1 cellular context compared by ENCODE assay signal in the genomic region with DNA sequence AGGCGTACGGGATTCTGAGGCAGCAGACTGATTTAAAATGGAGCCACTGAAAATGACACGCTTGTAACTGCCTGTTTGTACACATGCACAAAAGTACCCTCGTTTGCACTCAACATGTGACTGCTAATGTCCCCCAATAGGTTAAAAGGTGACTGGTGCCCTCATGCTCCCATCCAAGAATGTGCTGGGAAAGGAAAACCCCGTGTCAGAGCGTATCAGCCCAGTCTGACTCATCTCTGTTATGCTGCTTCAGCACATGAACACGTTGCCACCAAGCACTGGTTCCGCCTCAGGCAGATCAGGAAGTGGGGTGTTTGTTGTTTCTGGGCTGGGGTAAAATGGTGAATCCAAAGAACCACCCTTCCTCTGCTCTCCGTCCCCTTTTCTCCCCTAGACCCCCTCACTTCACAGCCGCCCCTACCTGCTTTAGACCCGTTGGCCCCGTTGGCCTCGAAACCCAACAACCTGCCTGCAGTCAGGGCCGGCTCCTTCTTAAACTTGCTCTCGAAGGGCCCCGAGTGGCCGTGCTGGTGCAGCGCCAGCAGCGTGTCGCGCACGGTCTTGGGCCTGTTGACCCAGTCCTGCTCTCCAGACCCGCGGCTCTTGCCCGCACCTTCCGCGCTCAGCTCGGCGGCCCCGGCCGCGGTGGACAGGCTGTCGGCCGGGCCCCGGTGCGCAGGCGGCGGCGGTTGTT.
A peak's percentile ranks its signal among the peaks of the same experiment; 100 is the strongest.
TF ChIP-seq lines count a peak whose summit lies in the region.

No MANE protein-coding gene starts in this region.

TF ChIP-seq in GM12878, 131 proteins besides CTCF, POLR2A, EP300 and RAD21 (continued from another document and continues in another):
- TF ChIP-seq, protein P1, sequence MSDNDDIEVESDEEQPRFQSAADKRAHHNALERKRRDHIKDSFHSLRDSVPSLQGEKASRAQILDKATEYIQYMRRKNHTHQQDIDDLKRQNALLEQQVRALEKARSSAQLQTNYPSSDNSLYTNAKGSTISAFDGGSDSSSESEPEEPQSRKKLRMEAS (IDR thresholded peaks at IDR 0.05; ENCODE audit: low read depth, low read length): peak; percentile 91
- TF ChIP-seq TCF12 (IDR thresholded peaks at IDR 0.05; ENCODE audit: low read depth, low read length) (peak; percentile 15; the same call in 1 of the 2 replicates), DPF2 (IDR thresholded peaks at IDR 0.05) (0 out of 2 replicates have a peak, but pooled peaks have one; percentile 13), SMC3 (IDR thresholded peaks at IDR 0.05; ENCODE audit: borderline replicate concordance, low read length) (no peak), YBX1 (IDR thresholded peaks at IDR 0.05) (no peak), CREB1 (IDR thresholded peaks at IDR 0.05; ENCODE audit: low read depth) (no peak), RBBP5 (conservative IDR thresholded peaks at IDR 0.05) (no peak), CBX3 (IDR thresholded peaks at IDR 0.05; ENCODE audit: borderline replicate concordance, low read depth) (no peak), CHD2 (IDR thresholded peaks at IDR 0.05; ENCODE audit: borderline replicate concordance, low read depth, low read length) (peak; percentile 64; the same call in 1 of the 2 replicates), GABPA (IDR thresholded peaks at IDR 0.05; ENCODE audit: low read depth) (no peak)
- TF ChIP-seq, protein P2, sequence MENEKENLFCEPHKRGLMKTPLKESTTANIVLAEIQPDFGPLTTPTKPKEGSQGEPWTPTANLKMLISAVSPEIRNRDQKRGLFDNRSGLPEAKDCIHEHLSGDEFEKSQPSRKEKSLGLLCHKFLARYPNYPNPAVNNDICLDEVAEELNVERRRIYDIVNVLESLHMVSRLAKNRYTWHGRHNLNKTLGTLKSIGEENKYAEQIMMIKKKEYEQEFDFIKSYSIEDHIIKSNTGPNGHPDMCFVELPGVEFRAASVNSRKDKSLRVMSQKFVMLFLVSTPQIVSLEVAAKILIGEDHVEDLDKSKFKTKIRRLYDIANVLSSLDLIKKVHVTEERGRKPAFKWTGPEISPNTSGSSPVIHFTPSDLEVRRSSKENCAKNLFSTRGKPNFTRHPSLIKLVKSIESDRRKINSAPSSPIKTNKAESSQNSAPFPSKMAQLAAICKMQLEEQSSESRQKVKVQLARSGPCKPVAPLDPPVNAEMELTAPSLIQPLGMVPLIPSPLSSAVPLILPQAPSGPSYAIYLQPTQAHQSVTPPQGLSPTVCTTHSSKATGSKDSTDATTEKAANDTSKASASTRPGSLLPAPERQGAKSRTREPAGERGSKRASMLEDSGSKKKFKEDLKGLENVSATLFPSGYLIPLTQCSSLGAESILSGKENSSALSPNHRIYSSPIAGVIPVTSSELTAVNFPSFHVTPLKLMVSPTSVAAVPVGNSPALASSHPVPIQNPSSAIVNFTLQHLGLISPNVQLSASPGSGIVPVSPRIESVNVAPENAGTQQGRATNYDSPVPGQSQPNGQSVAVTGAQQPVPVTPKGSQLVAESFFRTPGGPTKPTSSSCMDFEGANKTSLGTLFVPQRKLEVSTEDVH (IDR thresholded peaks at IDR 0.05; ENCODE audit: low read depth, partially characterized antibody): no peak
- TF ChIP-seq, protein P3, sequence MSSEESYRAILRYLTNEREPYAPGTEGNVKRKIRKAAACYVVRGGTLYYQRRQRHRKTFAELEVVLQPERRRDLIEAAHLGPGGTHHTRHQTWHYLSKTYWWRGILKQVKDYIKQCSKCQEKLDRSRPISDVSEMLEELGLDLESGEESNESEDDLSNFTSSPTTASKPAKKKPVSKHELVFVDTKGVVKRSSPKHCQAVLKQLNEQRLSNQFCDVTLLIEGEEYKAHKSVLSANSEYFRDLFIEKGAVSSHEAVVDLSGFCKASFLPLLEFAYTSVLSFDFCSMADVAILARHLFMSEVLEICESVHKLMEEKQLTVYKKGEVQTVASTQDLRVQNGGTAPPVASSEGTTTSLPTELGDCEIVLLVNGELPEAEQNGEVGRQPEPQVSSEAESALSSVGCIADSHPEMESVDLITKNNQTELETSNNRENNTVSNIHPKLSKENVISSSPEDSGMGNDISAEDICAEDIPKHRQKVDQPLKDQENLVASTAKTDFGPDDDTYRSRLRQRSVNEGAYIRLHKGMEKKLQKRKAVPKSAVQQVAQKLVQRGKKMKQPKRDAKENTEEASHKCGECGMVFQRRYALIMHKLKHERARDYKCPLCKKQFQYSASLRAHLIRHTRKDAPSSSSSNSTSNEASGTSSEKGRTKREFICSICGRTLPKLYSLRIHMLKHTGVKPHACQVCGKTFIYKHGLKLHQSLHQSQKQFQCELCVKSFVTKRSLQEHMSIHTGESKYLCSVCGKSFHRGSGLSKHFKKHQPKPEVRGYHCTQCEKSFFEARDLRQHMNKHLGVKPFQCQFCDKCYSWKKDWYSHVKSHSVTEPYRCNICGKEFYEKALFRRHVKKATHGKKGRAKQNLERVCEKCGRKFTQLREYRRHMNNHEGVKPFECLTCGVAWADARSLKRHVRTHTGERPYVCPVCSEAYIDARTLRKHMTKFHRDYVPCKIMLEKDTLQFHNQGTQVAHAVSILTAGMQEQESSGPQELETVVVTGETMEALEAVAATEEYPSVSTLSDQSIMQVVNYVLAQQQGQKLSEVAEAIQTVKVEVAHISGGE (CRISPR knock-in tag; IDR thresholded peaks at IDR 0.05): 0 out of 2 replicates have a peak, but pooled peaks have one; percentile 14
- TF ChIP-seq, protein P4, sequence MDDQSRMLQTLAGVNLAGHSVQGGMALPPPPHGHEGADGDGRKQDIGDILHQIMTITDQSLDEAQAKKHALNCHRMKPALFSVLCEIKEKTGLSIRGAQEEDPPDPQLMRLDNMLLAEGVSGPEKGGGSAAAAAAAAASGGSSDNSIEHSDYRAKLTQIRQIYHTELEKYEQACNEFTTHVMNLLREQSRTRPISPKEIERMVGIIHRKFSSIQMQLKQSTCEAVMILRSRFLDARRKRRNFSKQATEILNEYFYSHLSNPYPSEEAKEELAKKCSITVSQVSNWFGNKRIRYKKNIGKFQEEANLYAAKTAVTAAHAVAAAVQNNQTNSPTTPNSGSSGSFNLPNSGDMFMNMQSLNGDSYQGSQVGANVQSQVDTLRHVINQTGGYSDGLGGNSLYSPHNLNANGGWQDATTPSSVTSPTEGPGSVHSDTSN (IDR thresholded peaks at IDR 0.05; ENCODE audit: insufficient replicate concordance, low read depth, low read length): no peak
- TF ChIP-seq, protein P5, sequence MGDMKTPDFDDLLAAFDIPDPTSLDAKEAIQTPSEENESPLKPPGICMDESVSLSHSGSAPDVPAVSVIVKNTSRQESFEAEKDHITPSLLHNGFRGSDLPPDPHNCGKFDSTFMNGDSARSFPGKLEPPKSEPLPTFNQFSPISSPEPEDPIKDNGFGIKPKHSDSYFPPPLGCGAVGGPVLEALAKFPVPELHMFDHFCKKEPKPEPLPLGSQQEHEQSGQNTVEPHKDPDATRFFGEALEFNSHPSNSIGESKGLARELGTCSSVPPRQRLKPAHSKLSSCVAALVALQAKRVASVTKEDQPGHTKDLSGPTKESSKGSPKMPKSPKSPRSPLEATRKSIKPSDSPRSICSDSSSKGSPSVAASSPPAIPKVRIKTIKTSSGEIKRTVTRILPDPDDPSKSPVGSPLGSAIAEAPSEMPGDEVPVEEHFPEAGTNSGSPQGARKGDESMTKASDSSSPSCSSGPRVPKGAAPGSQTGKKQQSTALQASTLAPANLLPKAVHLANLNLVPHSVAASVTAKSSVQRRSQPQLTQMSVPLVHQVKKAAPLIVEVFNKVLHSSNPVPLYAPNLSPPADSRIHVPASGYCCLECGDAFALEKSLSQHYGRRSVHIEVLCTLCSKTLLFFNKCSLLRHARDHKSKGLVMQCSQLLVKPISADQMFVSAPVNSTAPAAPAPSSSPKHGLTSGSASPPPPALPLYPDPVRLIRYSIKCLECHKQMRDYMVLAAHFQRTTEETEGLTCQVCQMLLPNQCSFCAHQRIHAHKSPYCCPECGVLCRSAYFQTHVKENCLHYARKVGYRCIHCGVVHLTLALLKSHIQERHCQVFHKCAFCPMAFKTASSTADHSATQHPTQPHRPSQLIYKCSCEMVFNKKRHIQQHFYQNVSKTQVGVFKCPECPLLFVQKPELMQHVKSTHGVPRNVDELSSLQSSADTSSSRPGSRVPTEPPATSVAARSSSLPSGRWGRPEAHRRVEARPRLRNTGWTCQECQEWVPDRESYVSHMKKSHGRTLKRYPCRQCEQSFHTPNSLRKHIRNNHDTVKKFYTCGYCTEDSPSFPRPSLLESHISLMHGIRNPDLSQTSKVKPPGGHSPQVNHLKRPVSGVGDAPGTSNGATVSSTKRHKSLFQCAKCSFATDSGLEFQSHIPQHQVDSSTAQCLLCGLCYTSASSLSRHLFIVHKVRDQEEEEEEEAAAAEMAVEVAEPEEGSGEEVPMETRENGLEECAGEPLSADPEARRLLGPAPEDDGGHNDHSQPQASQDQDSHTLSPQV (IDR thresholded peaks at IDR 0.05): 0 out of 2 replicates have a peak, but pooled peaks have one; percentile 50
- TF ChIP-seq, protein P6, sequence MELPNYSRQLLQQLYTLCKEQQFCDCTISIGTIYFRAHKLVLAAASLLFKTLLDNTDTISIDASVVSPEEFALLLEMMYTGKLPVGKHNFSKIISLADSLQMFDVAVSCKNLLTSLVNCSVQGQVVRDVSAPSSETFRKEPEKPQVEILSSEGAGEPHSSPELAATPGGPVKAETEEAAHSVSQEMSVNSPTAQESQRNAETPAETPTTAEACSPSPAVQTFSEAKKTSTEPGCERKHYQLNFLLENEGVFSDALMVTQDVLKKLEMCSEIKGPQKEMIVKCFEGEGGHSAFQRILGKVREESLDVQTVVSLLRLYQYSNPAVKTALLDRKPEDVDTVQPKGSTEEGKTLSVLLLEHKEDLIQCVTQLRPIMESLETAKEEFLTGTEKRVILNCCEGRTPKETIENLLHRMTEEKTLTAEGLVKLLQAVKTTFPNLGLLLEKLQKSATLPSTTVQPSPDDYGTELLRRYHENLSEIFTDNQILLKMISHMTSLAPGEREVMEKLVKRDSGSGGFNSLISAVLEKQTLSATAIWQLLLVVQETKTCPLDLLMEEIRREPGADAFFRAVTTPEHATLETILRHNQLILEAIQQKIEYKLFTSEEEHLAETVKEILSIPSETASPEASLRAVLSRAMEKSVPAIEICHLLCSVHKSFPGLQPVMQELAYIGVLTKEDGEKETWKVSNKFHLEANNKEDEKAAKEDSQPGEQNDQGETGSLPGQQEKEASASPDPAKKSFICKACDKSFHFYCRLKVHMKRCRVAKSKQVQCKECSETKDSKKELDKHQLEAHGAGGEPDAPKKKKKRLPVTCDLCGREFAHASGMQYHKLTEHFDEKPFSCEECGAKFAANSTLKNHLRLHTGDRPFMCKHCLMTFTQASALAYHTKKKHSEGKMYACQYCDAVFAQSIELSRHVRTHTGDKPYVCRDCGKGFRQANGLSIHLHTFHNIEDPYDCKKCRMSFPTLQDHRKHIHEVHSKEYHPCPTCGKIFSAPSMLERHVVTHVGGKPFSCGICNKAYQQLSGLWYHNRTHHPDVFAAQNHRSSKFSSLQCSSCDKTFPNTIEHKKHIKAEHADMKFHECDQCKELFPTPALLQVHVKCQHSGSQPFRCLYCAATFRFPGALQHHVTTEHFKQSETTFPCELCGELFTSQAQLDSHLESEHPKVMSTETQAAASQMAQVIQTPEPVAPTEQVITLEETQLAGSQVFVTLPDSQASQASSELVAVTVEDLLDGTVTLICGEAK (IDR thresholded peaks at IDR 0.05; ENCODE audit: borderline replicate concordance): no peak
- TF ChIP-seq, protein P7, sequence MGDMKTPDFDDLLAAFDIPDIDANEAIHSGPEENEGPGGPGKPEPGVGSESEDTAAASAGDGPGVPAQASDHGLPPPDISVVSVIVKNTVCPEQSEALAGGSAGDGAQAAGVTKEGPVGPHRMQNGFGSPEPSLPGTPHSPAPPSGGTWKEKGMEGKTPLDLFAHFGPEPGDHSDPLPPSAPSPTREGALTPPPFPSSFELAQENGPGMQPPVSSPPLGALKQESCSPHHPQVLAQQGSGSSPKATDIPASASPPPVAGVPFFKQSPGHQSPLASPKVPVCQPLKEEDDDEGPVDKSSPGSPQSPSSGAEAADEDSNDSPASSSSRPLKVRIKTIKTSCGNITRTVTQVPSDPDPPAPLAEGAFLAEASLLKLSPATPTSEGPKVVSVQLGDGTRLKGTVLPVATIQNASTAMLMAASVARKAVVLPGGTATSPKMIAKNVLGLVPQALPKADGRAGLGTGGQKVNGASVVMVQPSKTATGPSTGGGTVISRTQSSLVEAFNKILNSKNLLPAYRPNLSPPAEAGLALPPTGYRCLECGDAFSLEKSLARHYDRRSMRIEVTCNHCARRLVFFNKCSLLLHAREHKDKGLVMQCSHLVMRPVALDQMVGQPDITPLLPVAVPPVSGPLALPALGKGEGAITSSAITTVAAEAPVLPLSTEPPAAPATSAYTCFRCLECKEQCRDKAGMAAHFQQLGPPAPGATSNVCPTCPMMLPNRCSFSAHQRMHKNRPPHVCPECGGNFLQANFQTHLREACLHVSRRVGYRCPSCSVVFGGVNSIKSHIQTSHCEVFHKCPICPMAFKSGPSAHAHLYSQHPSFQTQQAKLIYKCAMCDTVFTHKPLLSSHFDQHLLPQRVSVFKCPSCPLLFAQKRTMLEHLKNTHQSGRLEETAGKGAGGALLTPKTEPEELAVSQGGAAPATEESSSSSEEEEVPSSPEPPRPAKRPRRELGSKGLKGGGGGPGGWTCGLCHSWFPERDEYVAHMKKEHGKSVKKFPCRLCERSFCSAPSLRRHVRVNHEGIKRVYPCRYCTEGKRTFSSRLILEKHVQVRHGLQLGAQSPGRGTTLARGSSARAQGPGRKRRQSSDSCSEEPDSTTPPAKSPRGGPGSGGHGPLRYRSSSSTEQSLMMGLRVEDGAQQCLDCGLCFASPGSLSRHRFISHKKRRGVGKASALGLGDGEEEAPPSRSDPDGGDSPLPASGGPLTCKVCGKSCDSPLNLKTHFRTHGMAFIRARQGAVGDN (IDR thresholded peaks at IDR 0.05): peak; percentile 93
- TF ChIP-seq, protein P8, sequence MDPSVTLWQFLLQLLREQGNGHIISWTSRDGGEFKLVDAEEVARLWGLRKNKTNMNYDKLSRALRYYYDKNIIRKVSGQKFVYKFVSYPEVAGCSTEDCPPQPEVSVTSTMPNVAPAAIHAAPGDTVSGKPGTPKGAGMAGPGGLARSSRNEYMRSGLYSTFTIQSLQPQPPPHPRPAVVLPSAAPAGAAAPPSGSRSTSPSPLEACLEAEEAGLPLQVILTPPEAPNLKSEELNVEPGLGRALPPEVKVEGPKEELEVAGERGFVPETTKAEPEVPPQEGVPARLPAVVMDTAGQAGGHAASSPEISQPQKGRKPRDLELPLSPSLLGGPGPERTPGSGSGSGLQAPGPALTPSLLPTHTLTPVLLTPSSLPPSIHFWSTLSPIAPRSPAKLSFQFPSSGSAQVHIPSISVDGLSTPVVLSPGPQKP (IDR thresholded peaks at IDR 0.05; ENCODE audit: low read depth, low read length): no peak
- TF ChIP-seq, protein P9, sequence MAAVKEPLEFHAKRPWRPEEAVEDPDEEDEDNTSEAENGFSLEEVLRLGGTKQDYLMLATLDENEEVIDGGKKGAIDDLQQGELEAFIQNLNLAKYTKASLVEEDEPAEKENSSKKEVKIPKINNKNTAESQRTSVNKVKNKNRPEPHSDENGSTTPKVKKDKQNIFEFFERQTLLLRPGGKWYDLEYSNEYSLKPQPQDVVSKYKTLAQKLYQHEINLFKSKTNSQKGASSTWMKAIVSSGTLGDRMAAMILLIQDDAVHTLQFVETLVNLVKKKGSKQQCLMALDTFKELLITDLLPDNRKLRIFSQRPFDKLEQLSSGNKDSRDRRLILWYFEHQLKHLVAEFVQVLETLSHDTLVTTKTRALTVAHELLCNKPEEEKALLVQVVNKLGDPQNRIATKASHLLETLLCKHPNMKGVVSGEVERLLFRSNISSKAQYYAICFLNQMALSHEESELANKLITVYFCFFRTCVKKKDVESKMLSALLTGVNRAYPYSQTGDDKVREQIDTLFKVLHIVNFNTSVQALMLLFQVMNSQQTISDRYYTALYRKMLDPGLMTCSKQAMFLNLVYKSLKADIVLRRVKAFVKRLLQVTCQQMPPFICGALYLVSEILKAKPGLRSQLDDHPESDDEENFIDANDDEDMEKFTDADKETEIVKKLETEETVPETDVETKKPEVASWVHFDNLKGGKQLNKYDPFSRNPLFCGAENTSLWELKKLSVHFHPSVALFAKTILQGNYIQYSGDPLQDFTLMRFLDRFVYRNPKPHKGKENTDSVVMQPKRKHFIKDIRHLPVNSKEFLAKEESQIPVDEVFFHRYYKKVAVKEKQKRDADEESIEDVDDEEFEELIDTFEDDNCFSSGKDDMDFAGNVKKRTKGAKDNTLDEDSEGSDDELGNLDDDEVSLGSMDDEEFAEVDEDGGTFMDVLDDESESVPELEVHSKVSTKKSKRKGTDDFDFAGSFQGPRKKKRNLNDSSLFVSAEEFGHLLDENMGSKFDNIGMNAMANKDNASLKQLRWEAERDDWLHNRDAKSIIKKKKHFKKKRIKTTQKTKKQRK (IDR thresholded peaks at IDR 0.05; ENCODE audit: low read depth, low read length): no peak
